In the genomic region with DNA sequence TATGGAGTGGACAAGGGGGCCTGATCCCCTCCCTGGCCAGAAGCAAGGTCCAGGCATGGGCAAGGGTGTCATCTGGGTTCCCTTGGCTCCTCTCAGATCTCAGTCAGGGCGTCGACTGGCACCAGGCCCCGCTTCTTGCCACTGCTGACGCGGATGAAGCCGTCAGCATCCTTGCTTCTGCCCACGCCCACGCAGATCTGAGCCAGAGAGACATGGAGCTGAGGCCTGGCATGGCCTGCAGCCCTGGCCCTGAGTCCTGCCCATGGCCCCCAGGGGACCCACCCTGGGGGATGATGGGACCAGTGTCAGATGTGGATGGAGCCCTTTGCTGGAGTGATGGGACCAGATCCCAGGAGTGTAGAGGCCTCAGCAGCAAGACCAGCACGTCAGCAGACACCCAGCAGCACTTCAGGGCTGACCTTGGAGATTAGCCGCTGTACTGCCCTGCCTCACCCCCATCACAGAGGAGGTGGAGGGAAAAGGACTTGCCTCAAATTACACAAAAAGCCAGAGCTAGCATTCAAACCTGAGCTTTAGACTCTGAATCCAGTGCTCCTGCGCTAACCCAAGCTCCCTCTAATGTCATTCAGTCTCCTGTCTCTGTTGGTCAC, we compare ENCODE assay signal across 1 cellular context.
A peak's percentile ranks its signal among the peaks of the same experiment; 100 is the strongest.
TF ChIP-seq lines count a peak whose summit lies in the region.

No MANE protein-coding gene starts in this region.

TF ChIP-seq in K562, 482 proteins besides CTCF, POLR2A, EP300 and RAD21:
- TF ChIP-seq EGR1 (conservative IDR thresholded peaks at IDR 0.05) (peak; percentile 74), RAD51 (IDR thresholded peaks at IDR 0.05; ENCODE audit: borderline replicate concordance, low read depth) (no peak), HNRNPL (IDR thresholded peaks at IDR 0.05; ENCODE audit: low read depth, low read length) (no peak), NR2C2 (CRISPR knock-in tag; IDR thresholded peaks at IDR 0.05) (no peak), NR2C2 (tag; IDR thresholded peaks at IDR 0.05) (no peak)
